ENCODE assay signal across 16 cellular contexts in genomic region chr9:100730126-100730525, GRCh38.
DNase-seq lines count a peak whose midpoint lies in the region; ATAC-seq, FAIRE-seq and TF ChIP-seq lines count a peak whose summit lies in the region.
"Had no signal": no experiment of that assay in that cellular context is flagged by ENCODE, and none has a peak within 500 bp of the region (broad histone marks: within the 10 kb centered on the region; RNA-seq: fewer than 3 reads in every experiment).

No MANE protein-coding gene starts in this region.

- TF ChIP-seq EP300 in SK-N-SH (IDR thresholded peaks at IDR 0.05; ENCODE audit: borderline replicate concordance in 1 of 2, low read depth in 1 of 2, low read length in 1 of 2) = no peak

- no peak for TF ChIP-seq CTCF in SK-N-SH (IDR thresholded peaks at IDR 0.05)
- TF ChIP-seq CTCF in VCaP (conservative IDR thresholded peaks at IDR 0.05) = no peak

- no peak overlapping the region for H3K27ac ChIP-seq in SK-N-SH (ENCODE audit: low read depth in 2 of 2, low read length in 1 of 2)
- peak overlapping the region; percentile 41 for H3K27ac ChIP-seq in VCaP
- H3K27ac ChIP-seq: 22Rv1, A549 had no signal

- H3K27me3 ChIP-seq in SK-N-SH (ENCODE audit: insufficient read depth) = no peaks in the 10 kb centered on the region

- FAIRE-seq in RCC 7860 (lab: Jason Lieb, UNC) = no peak
- FAIRE-seq: A549 had no signal

- H2AFZ ChIP-seq in SK-N-SH (ENCODE audit: low read depth) = no peak overlapping the region

- no peak overlapping the region for H3K9ac ChIP-seq in SK-N-SH

- H3K4me1 ChIP-seq in SK-N-SH (ENCODE audit: control insufficient read depth in 1 of 2, insufficient read depth in 2 of 2, low read depth in 1 of 2, low read length in 1 of 2) = no peaks in the 10 kb centered on the region; a peak in 1 of 4 replicates
- H3K4me1 ChIP-seq: A549 had no signal

- no peaks in the 10 kb centered on the region for H3K9me2 ChIP-seq in SK-N-SH

- H3K79me2 ChIP-seq in SK-N-SH (ENCODE audit: insufficient read depth) = no peaks in the 10 kb centered on the region

- CTCF ChIA-PET in SK-N-SH (lab: Yijun Ruan, JAX) = interaction anchor here (1.1 to 3.0 kb wide), 5 partner anchors 9 to 581 kb away, joined by 3 to 13 read pairs (median 3); no protein-coding TSS in a partner anchor

- H4K20me1 ChIP-seq in SK-N-SH (ENCODE audit: insufficient read depth) = no peaks in the 10 kb centered on the region

- no peak overlapping the region for H3K4me2 ChIP-seq in SK-N-SH
- H3K4me2 ChIP-seq: A549 had no signal

- H3K36me3 ChIP-seq in SK-N-SH (replicated peaks in 1 of 2; ENCODE audit: control insufficient read depth in 1 of 2, insufficient read depth in 2 of 2, low read length in 1 of 2) = no peaks in the 10 kb centered on the region

- no peak for ATAC-seq in SK-N-SH treated with all-trans-retinoic acid at 6 μM for 48 hours
- ATAC-seq: A549 had no signal

- DNase-seq in SK-N-SH (peak; percentile 34), medulla oblongata (ENCODE audit: extremely low spot score) (peak; percentile 39), pons (ENCODE audit: low spot score) (peak; percentile 78), T-helper 9 cell (no peak), RCC 7860 (ENCODE audit: low spot score) (no peak)
- no peak for DNase-seq in NK-92 treated with Interleukin-12 subunit alpha and Interleukin-12 subunit beta, amount 100 ng/mL, for 24 hours (lab: John Stamatoyannopoulos, UW)
- DNase-seq: AML-193; CD4-positive, alpha-beta memory T cell; COR-L47; GDM1; GOT3; H9 had no signal

- WGBS in SK-N-SH (ENCODE audit: low lambda C conversion rate) = 0% methylated on average over 2 of the region's 2 CpGs

- H3K4me3 ChIP-seq in SK-N-SH (ENCODE audit: low read depth in 2 of 2, low read length in 1 of 2) = no peak overlapping the region
- H3K4me3 ChIP-seq: A549 had no signal

- POLR2A ChIA-PET in SK-N-SH (lab: Yijun Ruan, JAX) = no interaction called here

- no peak for TF ChIP-seq RAD21 in SK-N-SH (IDR thresholded peaks at IDR 0.05; ENCODE audit: low read length)

- no peaks in the 10 kb centered on the region for H3F3A ChIP-seq in SK-N-SH (replicated peaks; ENCODE audit: insufficient read depth)

- no peaks in the 10 kb centered on the region for H3K9me3 ChIP-seq in SK-N-SH
- H3K9me3 ChIP-seq: A549 had no signal

TF ChIP-seq in SK-N-SH, 30 proteins besides CTCF, POLR2A, EP300 and RAD21 (continues in another document):
- TF ChIP-seq MEF2A (IDR thresholded peaks at IDR 0.05; ENCODE audit: borderline replicate concordance, low read depth) (no peak), NRF1 (IDR thresholded peaks at IDR 0.05; ENCODE audit: low read depth, low read length) (no peak), FOXM1 (IDR thresholded peaks at IDR 0.05; ENCODE audit: low read depth) (no peak), FOSL2 (IDR thresholded peaks at IDR 0.05; ENCODE audit: borderline replicate concordance, low read depth) (no peak), RXRA (IDR thresholded peaks at IDR 0.05; ENCODE audit: borderline replicate concordance, low read depth) (no peak), EZH2phosphoT487 (IDR thresholded peaks at IDR 0.05; ENCODE audit: borderline replicate concordance, low read depth) (no peak), GABPA (IDR thresholded peaks at IDR 0.05; ENCODE audit: low read depth) (no peak), RCOR1 (IDR thresholded peaks at IDR 0.05; ENCODE audit: low read length) (no peak)
- TF ChIP-seq, protein P1, sequence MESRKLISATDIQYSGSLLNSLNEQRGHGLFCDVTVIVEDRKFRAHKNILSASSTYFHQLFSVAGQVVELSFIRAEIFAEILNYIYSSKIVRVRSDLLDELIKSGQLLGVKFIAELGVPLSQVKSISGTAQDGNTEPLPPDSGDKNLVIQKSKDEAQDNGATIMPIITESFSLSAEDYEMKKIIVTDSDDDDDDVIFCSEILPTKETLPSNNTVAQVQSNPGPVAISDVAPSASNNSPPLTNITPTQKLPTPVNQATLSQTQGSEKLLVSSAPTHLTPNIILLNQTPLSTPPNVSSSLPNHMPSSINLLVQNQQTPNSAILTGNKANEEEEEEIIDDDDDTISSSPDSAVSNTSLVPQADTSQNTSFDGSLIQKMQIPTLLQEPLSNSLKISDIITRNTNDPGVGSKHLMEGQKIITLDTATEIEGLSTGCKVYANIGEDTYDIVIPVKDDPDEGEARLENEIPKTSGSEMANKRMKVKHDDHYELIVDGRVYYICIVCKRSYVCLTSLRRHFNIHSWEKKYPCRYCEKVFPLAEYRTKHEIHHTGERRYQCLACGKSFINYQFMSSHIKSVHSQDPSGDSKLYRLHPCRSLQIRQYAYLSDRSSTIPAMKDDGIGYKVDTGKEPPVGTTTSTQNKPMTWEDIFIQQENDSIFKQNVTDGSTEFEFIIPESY (IDR thresholded peaks at IDR 0.05; ENCODE audit: borderline replicate concordance, low read depth) = no peak

TF ChIP-seq in SK-N-SH treated with all-trans-retinoic acid at 6 μM for 48 hours, 23 proteins besides CTCF, POLR2A, EP300 and RAD21:
- no peak for TF ChIP-seq ARNTL (CRISPR knock-in tag; IDR thresholded peaks at IDR 0.05; ENCODE audit: borderline replicate concordance, low read depth)
- TF ChIP-seq CSDC2 (CRISPR knock-in tag; IDR thresholded peaks at IDR 0.05) = no peak
- TF ChIP-seq ZFP3 (CRISPR knock-in tag; IDR thresholded peaks at IDR 0.05) = no peak
- TF ChIP-seq TCF4 (CRISPR knock-in tag; IDR thresholded peaks at IDR 0.05; ENCODE audit: borderline replicate concordance) = no peak
- TF ChIP-seq ZC3H10 (CRISPR knock-in tag; IDR thresholded peaks at IDR 0.05) = no peak
- no peak for TF ChIP-seq BACH2 (CRISPR knock-in tag; IDR thresholded peaks at IDR 0.05; ENCODE audit: borderline replicate concordance)
- no peak for TF ChIP-seq ZNF8 (CRISPR knock-in tag; IDR thresholded peaks at IDR 0.05)
- no peak for TF ChIP-seq ZNF70 (CRISPR knock-in tag; IDR thresholded peaks at IDR 0.05)
- TF ChIP-seq, protein P2, sequence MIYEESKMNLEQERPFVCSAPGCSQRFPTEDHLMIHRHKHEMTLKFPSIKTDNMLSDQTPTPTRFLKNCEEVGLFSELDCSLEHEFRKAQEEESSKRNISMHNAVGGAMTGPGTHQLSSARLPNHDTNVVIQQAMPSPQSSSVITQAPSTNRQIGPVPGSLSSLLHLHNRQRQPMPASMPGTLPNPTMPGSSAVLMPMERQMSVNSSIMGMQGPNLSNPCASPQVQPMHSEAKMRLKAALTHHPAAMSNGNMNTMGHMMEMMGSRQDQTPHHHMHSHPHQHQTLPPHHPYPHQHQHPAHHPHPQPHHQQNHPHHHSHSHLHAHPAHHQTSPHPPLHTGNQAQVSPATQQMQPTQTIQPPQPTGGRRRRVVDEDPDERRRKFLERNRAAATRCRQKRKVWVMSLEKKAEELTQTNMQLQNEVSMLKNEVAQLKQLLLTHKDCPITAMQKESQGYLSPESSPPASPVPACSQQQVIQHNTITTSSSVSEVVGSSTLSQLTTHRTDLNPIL (CRISPR knock-in tag; IDR thresholded peaks at IDR 0.05; ENCODE audit: low read depth) = no peak
- no peak for TF ChIP-seq TOX (CRISPR knock-in tag; IDR thresholded peaks at IDR 0.05; ENCODE audit: borderline replicate concordance)

Comparison
In these comparisons a context has a peak if more than half of its experiments do, and no peak if none do; other contexts are left out.
1. DNase-seq: peak in SK-N-SH (single experiment), medulla oblongata (single experiment) and pons (single experiment); none in NK-92 treated with Interleukin-12 subunit alpha and Interleukin-12 subunit beta, amount 100 ng/mL, for 24 hours (single experiment), T-helper 9 cell (single experiment) and RCC 7860 (single experiment).